1 cellular context compared by ENCODE assay signal in genomic region chr4:2767046-2767704, GRCh38.
A peak's percentile ranks its signal among the peaks of the same experiment; 100 is the strongest.
TF ChIP-seq lines count a peak whose summit lies in the region.

No MANE protein-coding gene starts in this region.

TF ChIP-seq in K562, 482 proteins besides CTCF, POLR2A, EP300 and RAD21 (continued from another document):
- peak; percentile 39; the same call in 1 of the 2 replicates for TF ChIP-seq ZNF24 (IDR thresholded peaks at IDR 0.05)
